18 cellular contexts compared by ENCODE assay signal in the genomic region with DNA sequence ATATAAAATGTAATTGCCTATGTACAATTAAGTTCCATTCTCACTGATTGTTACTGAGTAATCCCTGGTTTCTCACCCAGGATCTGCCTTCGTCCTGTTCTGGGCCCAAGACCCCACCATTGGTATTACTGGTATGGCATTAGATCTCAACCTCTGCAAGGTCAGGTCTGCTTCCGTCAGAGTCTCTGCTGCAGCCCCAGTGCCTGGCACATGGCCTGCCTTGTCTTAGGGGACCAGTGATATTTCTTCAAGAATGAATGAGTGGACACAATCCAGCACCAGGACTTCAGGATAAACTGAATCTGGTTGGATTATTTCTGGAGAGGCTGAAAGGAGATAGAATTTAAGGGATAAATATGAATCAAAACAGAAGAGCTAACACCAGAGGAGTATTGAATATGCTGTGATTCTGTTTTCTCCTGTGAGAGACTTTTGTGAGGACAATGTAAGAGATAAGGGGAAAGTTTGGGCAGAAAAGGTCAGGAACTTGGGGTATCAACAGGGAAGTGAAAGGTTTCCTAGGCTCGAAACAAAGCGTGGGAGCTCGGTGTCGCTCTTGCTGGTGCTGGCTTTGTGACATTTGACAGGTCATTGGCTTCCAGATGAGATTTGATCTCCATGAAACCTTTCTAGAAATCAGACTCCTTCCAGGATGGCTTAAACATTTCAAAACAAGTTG. TPM values are rescaled to one million over a fixed set of nuclear protein-coding genes. Genes with fewer than 3 reads are reported as not detected.
DNase-seq lines count a peak whose midpoint lies in the region; ATAC-seq, FAIRE-seq and TF ChIP-seq lines count a peak whose summit lies in the region.
"Had no signal": no experiment of that assay in that cellular context is flagged by ENCODE, and none has a peak within 500 bp of the region (broad histone marks: within the 10 kb centered on the region; RNA-seq: fewer than 3 reads in every experiment).

No MANE protein-coding gene starts in this region.

- H3K79me2 ChIP-seq in HepG2 (ENCODE audit: insufficient read depth, low read length) (no peaks in the 10 kb centered on the region), H9 (ENCODE audit: insufficient read depth, low read length) (no peaks in the 10 kb centered on the region)

- in situ Hi-C loops in HepG2 (cut with HindIII; ENCODE audit: extremely low pct_ligation_motif_present, low pct_unique_long_range_greater_than_20kb) = no loop called here

- H3K36me3 Mint-ChIP-seq in nephron progenitor cell (ENCODE audit: low read depth) = peaks cover 8% of the 10 kb centered on the region
- H3K36me3 Mint-ChIP-seq in H9 (ENCODE audit: insufficient read depth in 1 of 3, low read depth in 3 of 3) = peaks cover 9 to 12% (median 11%) of the 10 kb centered on the region in 3 experiments
- H3K36me3 Mint-ChIP-seq: CD8-positive, alpha-beta T cell had no signal

- BruUV-seq in HepG2 (replicated peaks; lab: Mats Ljungman, UMichigan) = no TSS peak

- no peaks in the 10 kb centered on the region for H3K9me3 ChIP-seq in liver (ENCODE audit: control insufficient read depth in 4 of 4, low read length in 3 of 4)
- peaks cover 5% of the 10 kb centered on the region; the same call in 1 of the 2 replicates for H3K9me3 ChIP-seq in HepG2 (ENCODE audit: low read length)
- no peaks in the 10 kb centered on the region for H3K9me3 ChIP-seq in H9 (ENCODE audit: control insufficient read depth, low read depth, low read length)

- no peak overlapping the region for H3K18ac ChIP-seq in H9 (ENCODE audit: insufficient read length, low read depth, low read length)

- no peak overlapping the region for H2AK5ac ChIP-seq in H9 (ENCODE audit: insufficient read length, low read length)

- H3K27me3 ChIP-seq in liver (ENCODE audit: control insufficient read depth in 4 of 4, insufficient read depth in 4 of 4, low read length in 3 of 4) = no peaks in the 10 kb centered on the region
- no peaks in the 10 kb centered on the region for H3K27me3 ChIP-seq in HepG2 (ENCODE audit: control insufficient read depth in 1 of 2, insufficient read depth in 2 of 2, low read length in 2 of 2)
- no peaks in the 10 kb centered on the region for H3K27me3 ChIP-seq in H9 (ENCODE audit: insufficient read depth, low read length)
- H3K27me3 ChIP-seq: BLaER1 had no signal

- no peak overlapping the region for H3T11ph ChIP-seq in H9 (ENCODE audit: low read length)

- H3K27ac Mint-ChIP-seq in nephron progenitor cell (peak overlapping the region; percentile 14), H9 (peak overlapping the region in 1 of 3 experiments; percentile 7; a peak in 1 of 7 replicates)
- H3K27ac Mint-ChIP-seq: CD4-positive, CD25-positive, alpha-beta regulatory T cell; CD8-positive, alpha-beta T cell had no signal

- H3K4me1 ChIP-seq in liver (ENCODE audit: control insufficient read depth in 4 of 4, insufficient read depth in 4 of 4, low read length in 3 of 4) (no peaks in the 10 kb centered on the region), HepG2 (ENCODE audit: insufficient read depth, low read length) (peaks cover 12% of the 10 kb centered on the region), H9 (ENCODE audit: insufficient read depth, low read length) (no peaks in the 10 kb centered on the region)
- H3K4me1 ChIP-seq: BLaER1, Caco-2 had no signal

- no peak overlapping the region for H3K14ac ChIP-seq in H9 (ENCODE audit: insufficient read depth, low read length)

- H3K4me1 Mint-ChIP-seq in nephron progenitor cell (peaks cover 7% of the 10 kb centered on the region), H9 (no peaks in the 10 kb centered on the region)
- H3K4me1 Mint-ChIP-seq: CD4-positive, CD25-positive, alpha-beta regulatory T cell had no signal

- H3K27ac ChIP-seq in liver (ENCODE audit: low read depth in 1 of 2, low read length in 2 of 2) = no peak overlapping the region
- no peak overlapping the region for H3K27ac ChIP-seq in HepG2 (ENCODE audit: extremely low read length, insufficient read depth, low read length)
- H3K27ac ChIP-seq in H9 (ENCODE audit: insufficient read length, low read depth, low read length) = no peak overlapping the region
- H3K27ac ChIP-seq: BLaER1, C4-2B had no signal

- 89% methylated on average over 6 of the region's 6 CpGs for WGBS in liver
- 80% methylated on average over 6 of the region's 6 CpGs for WGBS in HepG2 (ENCODE audit: low lambda C conversion rate)
- no CpG with 5 or more reads among the region's 6 CpGs for WGBS in H9 (ENCODE audit: extremely low coverage, insufficient read length, low lambda C conversion rate)

- TF ChIP-seq RAD21 in liver (IDR thresholded peaks at IDR 0.05) = no peak
- TF ChIP-seq RAD21 in HepG2 (CRISPR knock-in tag; IDR thresholded peaks at IDR 0.05) = no peak

- TF ChIP-seq EP300 in HepG2 (IDR thresholded peaks at IDR 0.05; ENCODE audit: low read depth in 2 of 2, low read length in 2 of 2) = no peak
- no peak for TF ChIP-seq EP300 in HepG2 (CRISPR knock-in tag; IDR thresholded peaks at IDR 0.05; ENCODE audit: borderline replicate concordance)

- H3K56ac ChIP-seq in H9 (ENCODE audit: insufficient read length, low read depth, low read length) = no peak overlapping the region

- no peaks in the 10 kb centered on the region for H3K23me2 ChIP-seq in H9 (ENCODE audit: insufficient read length, low read depth, low read length, poor library complexity, severe bottlenecking)

- no peak overlapping the region for H2BK20ac ChIP-seq in H9 (ENCODE audit: low read depth, low read length, poor library complexity, severe bottlenecking)

- no peak overlapping the region for H2BK15ac ChIP-seq in H9 (ENCODE audit: low read depth, low read length)

- no peak overlapping the region for H3K4ac ChIP-seq in H9 (ENCODE audit: low read depth, low read length)

- CTCF ChIA-PET in HepG2 (lab: Yijun Ruan, JAX; ENCODE audit: low intra/inter-chr PET ratio, low total read pairs) = no interaction called here

- no peak for ATAC-seq in HepG2
- ATAC-seq in sciatic nerve = peak; percentile 74
- ATAC-seq: CD8-positive, alpha-beta T cell had no signal

- H3K4me3 ChIP-seq in liver (ENCODE audit: low read depth in 1 of 3, low read length in 3 of 3) (no peak overlapping the region), HepG2 (replicated peaks in 1 of 3; ENCODE audit: insufficient read depth in 1 of 3, low read depth in 2 of 3, low read length in 3 of 3) (no peak overlapping the region)
- H3K4me3 ChIP-seq: BLaER1 had no signal

- peaks cover 3% of the 10 kb centered on the region for H3K27me3 Mint-ChIP-seq in nephron progenitor cell (ENCODE audit: low read depth, poor library complexity)
- peaks cover 2% of the 10 kb centered on the region for H3K27me3 Mint-ChIP-seq in H9 (ENCODE audit: low read depth)
- H3K27me3 Mint-ChIP-seq: CD4-positive, CD25-positive, alpha-beta regulatory T cell had no signal

- H4K20me1 ChIP-seq in HepG2 (ENCODE audit: insufficient read depth, low read length) = no peaks in the 10 kb centered on the region
- H4K20me1 ChIP-seq in H9 (ENCODE audit: control insufficient read depth, insufficient read depth, insufficient read length) = no peaks in the 10 kb centered on the region
- H4K20me1 ChIP-seq: BLaER1 had no signal

- FAIRE-seq in HepG2 (lab: Jason Lieb, UNC) = no peak
- FAIRE-seq: G401.6, GM12892, H54 had no signal

- H3K4me2 ChIP-seq in HepG2 (ENCODE audit: low read depth, low read length) (no peak overlapping the region), H9 (ENCODE audit: insufficient read depth, insufficient read length, low read length) (no peak overlapping the region)
- H3K4me2 ChIP-seq: BLaER1 had no signal

- intact Hi-C loops in HepG2 (cut with micrococcal nuclease; ENCODE audit: unreplicated experiment) = no loop called here
- intact Hi-C loops in sciatic nerve (cut with DNase I) = no loop called here

- H3K79me1 ChIP-seq in H9 (ENCODE audit: insufficient read depth, low read depth, low read length, poor library complexity, severe bottlenecking) = no peaks in the 10 kb centered on the region

- no peak for TF ChIP-seq POLR2A in HepG2 (IDR thresholded peaks at IDR 0.05; ENCODE audit: insufficient read depth in 1 of 2, low read depth in 2 of 2, low read length in 2 of 2)

- H2AFZ ChIP-seq in HepG2 (ENCODE audit: low read length) (no peak overlapping the region), H9 (ENCODE audit: low read length) (no peak overlapping the region)

- H3K36me3 ChIP-seq in liver (ENCODE audit: control insufficient read depth in 4 of 4, insufficient read depth in 3 of 4, low read depth in 1 of 4, low read length in 3 of 4) (no peaks in the 10 kb centered on the region), HepG2 (replicated peaks in 1 of 2; ENCODE audit: control insufficient read depth in 1 of 2, insufficient read depth in 2 of 2, low read length in 2 of 2) (no peaks in the 10 kb centered on the region)
- H3K36me3 ChIP-seq: BLaER1 had no signal

- H4K8ac ChIP-seq in H9 (replicated peaks; ENCODE audit: insufficient read length, low read depth, low read length) = no peak overlapping the region

- H3K9me3 Mint-ChIP-seq in nephron progenitor cell = peaks cover 12% of the 10 kb centered on the region
- H3K9me3 Mint-ChIP-seq in H9 = peaks cover 12 to 14% of the 10 kb centered on the region in 2 experiments
- H3K9me3 Mint-ChIP-seq: CD8-positive, alpha-beta T cell had no signal

- no peak overlapping the region for H3K23ac ChIP-seq in H9 (ENCODE audit: insufficient read length, low read depth, low read length)

- TF ChIP-seq CTCF in liver (IDR thresholded peaks at IDR 0.05; ENCODE audit: low read depth, low read length, missing input control) (no peak), HepG2 (CRISPR knock-in tag; IDR thresholded peaks at IDR 0.05) (no peak), nephron progenitor cell (IDR thresholded peaks at IDR 0.05) (no peak), H9 (conservative IDR thresholded peaks at IDR 0.05) (no peak)

- H3K9ac ChIP-seq in liver (ENCODE audit: low read depth in 1 of 2, low read length in 2 of 2) (no peak overlapping the region), HepG2 (ENCODE audit: insufficient read depth, low read depth, low read length) (no peak overlapping the region), H9 (ENCODE audit: extremely low read depth, insufficient read length, low read length) (no peak overlapping the region)
- H3K9ac ChIP-seq: BLaER1 had no signal

- H3K4me3 Mint-ChIP-seq in nephron progenitor cell (no peak overlapping the region), H9 (no peak overlapping the region)
- H3K4me3 Mint-ChIP-seq: CD4-positive, CD25-positive, alpha-beta regulatory T cell; CD8-positive, alpha-beta T cell had no signal

- no peak overlapping the region for H4K5ac ChIP-seq in H9 (ENCODE audit: insufficient read length, low read depth, low read length)

- POLR2A ChIA-PET in HepG2 (lab: Yijun Ruan, JAX) = no interaction called here

- no peak for DNase-seq in HepG2 (ENCODE audit: low spot score)
- no peak for DNase-seq in nephron progenitor cell
- no peak for DNase-seq in sciatic nerve (ENCODE audit: low spot score)
- DNase-seq in iPS-NIHi7 (ENCODE audit: extremely low spot score) = no peak
- DNase-seq in H9 = no peak
- DNase-seq: Caco-2; CD4-positive, CD25-positive, alpha-beta regulatory T cell; CD8-positive, alpha-beta T cell; DMS153; DND-41; GOT3; HCEC 1CT had no signal

- H2BK12ac ChIP-seq in H9 (ENCODE audit: insufficient read length, low read depth, low read length) = no peak overlapping the region

- no peak overlapping the region for H4K91ac ChIP-seq in H9 (ENCODE audit: insufficient read length, low read depth, low read length)

- H2BK120ac ChIP-seq in H9 (ENCODE audit: low read depth, low read length, poor library complexity, severe bottlenecking) = no peak overlapping the region

- no peak overlapping the region for H2BK5ac ChIP-seq in H9 (ENCODE audit: insufficient read length, low read length)

RNA-seq across cellular contexts. Expression of a gene that starts 54.0 kb away (rescaled TPM):
- 10 to 100 TPM; 11.0 to 33.3 TPM for total RNA-seq in liver
- 10 to 100 TPM in 1 of 2 donors, 1 to 10 TPM in 1; 8.8 to 11.6 TPM for polyA plus RNA-seq in liver
- total RNA-seq in HepG2 (2016; rRNA removed; fragmentation: Illumina TruSeq; extraction: Trizol) = 13.9 and 20.5 TPM in 2 replicates
- total RNA-seq in HepG2 (2016; cell fraction: cytosol; rRNA removed; fragmentation: Illumina TruSeq; extraction: Trizol; ENCODE audit: low read depth) = 0.97 and 4.0 TPM in 2 replicates
- 14.7 and 22.2 TPM in 2 replicates for total RNA-seq in HepG2 (2016; cell fraction: insoluble cytoplasmic fraction; rRNA removed; fragmentation: Illumina TruSeq; extraction: Trizol)
- total RNA-seq in HepG2 (2016; cell fraction: membrane; rRNA removed; fragmentation: Illumina TruSeq; extraction: Trizol) = 5.2 and 6.1 TPM in 2 replicates
- total RNA-seq in HepG2 (2016; cell fraction: nucleus; rRNA removed; fragmentation: Illumina TruSeq; extraction: Trizol) = 15.8 and 22.0 TPM in 2 replicates
- polyA plus RNA-seq in HepG2 (2011; rRNA removed) = 8.7 and 9.9 TPM in 2 replicates
- polyA plus RNA-seq in HepG2 (2011; cell fraction: cytosol; rRNA removed) = 5.7 and 6.0 TPM in 2 replicates
- 6.8 and 7.5 TPM in 2 replicates for polyA plus RNA-seq in HepG2 (2011; cell fraction: nucleus; rRNA removed)
- polyA plus RNA-seq in HepG2 (2012) = 10.4 and 15.8 TPM in 2 replicates
- polyA plus RNA-seq in HepG2 (2016; cell fraction: cytosol; fragmentation: Illumina TruSeq; extraction: Trizol; ENCODE audit: low read depth) = 0.83 and 0.85 TPM in 2 replicates
- 9.8 and 11.2 TPM in 2 replicates for polyA plus RNA-seq in HepG2 (2016; cell fraction: insoluble cytoplasmic fraction; fragmentation: Illumina TruSeq; extraction: Trizol; ENCODE audit: low read depth)
- polyA plus RNA-seq in HepG2 (2016; cell fraction: membrane; fragmentation: Illumina TruSeq; extraction: Trizol; ENCODE audit: low read depth) = 2.2 and 3.4 TPM in 2 replicates
- 21.3 and 27.0 TPM in 2 replicates for polyA plus RNA-seq in HepG2 (2016; cell fraction: nucleus; fragmentation: Illumina TruSeq; extraction: Trizol; ENCODE audit: insufficient read depth, low read depth)
- 21.8 and 34.2 TPM in 2 replicates for polyA minus RNA-seq in HepG2 (2011; rRNA and poly(A)+ RNA removed; ENCODE audit: low replicate concordance)
- polyA minus RNA-seq in HepG2 (2011; cell fraction: cytosol; rRNA and poly(A)+ RNA removed) = 17.3 and 21.2 TPM in 2 replicates
- 10.9 and 13.3 TPM in 2 replicates for polyA minus RNA-seq in HepG2 (2011; cell fraction: nucleus; rRNA and poly(A)+ RNA removed)
- 43.2 TPM for total RNA-seq in sciatic nerve
- 20.6 and 20.9 TPM in 2 replicates for total RNA-seq in H9 (2021)
